In genomic region chr20:61926253-61926613, GRCh38 we compare ENCODE assay signal across 23 cellular contexts.
"Had no signal": no experiment of that assay in that cellular context is flagged by ENCODE, and none has a peak within 500 bp of the region (broad histone marks: within the 10 kb centered on the region; RNA-seq: fewer than 3 reads in every experiment).

No MANE protein-coding gene starts in this region.

- H3K4me1 ChIP-seq: body of pancreas, foreskin keratinocyte, psoas muscle, right lobe of liver, thyroid gland, uterus had no signal

- H3K36me3 ChIP-seq: right lobe of liver, thyroid gland, uterus had no signal

- H3K27ac ChIP-seq: body of pancreas, dorsolateral prefrontal cortex, foreskin keratinocyte, psoas muscle, right lobe of liver, thyroid gland, uterus had no signal

- H3K27me3 ChIP-seq: body of pancreas, dorsolateral prefrontal cortex, foreskin keratinocyte, right lobe of liver, thyroid gland, uterus had no signal

- ATAC-seq: activated T-helper 17 cell treated with anti-CD3 and anti-CD28 coated beads, Interleukin-2, amount 50 U/mL, for 72 hours; body of pancreas; foreskin keratinocyte; left lobe of liver; psoas muscle; right lobe of liver; stimulated activated memory B cell treated with anti-CD40 and anti-IgM and Interleukin-4, amounts not matched to agents 10 μg/mL and 1 μg/mL and 100 μg/mL, for 72 hours; WTC11 had no signal

- H3K4me3 ChIP-seq: body of pancreas, dorsolateral prefrontal cortex, psoas muscle, right lobe of liver, thyroid gland, uterus had no signal

- H3K9me3 ChIP-seq: body of pancreas, psoas muscle, right lobe of liver, thyroid gland, uterus had no signal

- DNase-seq: activated CD4-positive, alpha-beta memory T cell treated with anti-CD3 and anti-CD28 coated beads for 36 hours; activated CD4-positive, alpha-beta T cell treated with anti-CD3 and anti-CD28 coated beads for 4 hours; activated naive CD4-positive, alpha-beta T cell; activated naive CD8-positive, alpha-beta T cell treated with anti-CD3 and anti-CD28 coated beads for 36 hours; activated T-cell treated with anti-CD3 and anti-CD28 coated beads for 4 hours; amniotic stem cell; body of pancreas; caudate nucleus; foreskin keratinocyte; hypothalamus; islet precursor cell; naive B cell; small intestine; stimulated activated CD4-positive, alpha-beta T cell treated with anti-CD3 and anti-CD28 coated beads, Interleukin-4, amount 100 ng/mL, for 4 hours; thyroid gland; uterus had no signal
